In genomic region chr3:52779411-52780297, GRCh38 we compare ENCODE assay signal across 13 cellular contexts. TPM values are rescaled to one million over a fixed set of nuclear protein-coding genes. Genes with fewer than 3 reads are reported as not detected.
A peak's percentile ranks its signal among the peaks of the same experiment; 100 is the strongest.
DNase-seq lines count a peak whose midpoint lies in the region; ATAC-seq and TF ChIP-seq lines count a peak whose summit lies in the region.
"Had no signal": no experiment of that assay in that cellular context is flagged by ENCODE, and none has a peak within 500 bp of the region (broad histone marks: within the 10 kb centered on the region; RNA-seq: fewer than 3 reads in every experiment).

No MANE protein-coding gene starts in this region.

- H3K36me3 ChIP-seq in colonic mucosa: no peaks in the 10 kb centered on the region

- DNase-seq in GM10266 (ENCODE audit: extremely low spot score): peak; percentile 69
- DNase-seq in colonic mucosa: peak; percentile 11
- DNase-seq in NK-92 (lab: John Stamatoyannopoulos, UW; ENCODE audit: unreplicated experiment): no peak
- DNase-seq in HPDE6-E6E7 (ENCODE audit: extremely low spot score): no peak
- DNase-seq: DMS153, NCI-H2081, T-helper 9 cell had no signal

- ATAC-seq in GM19468 (IDR thresholded peaks at IDR 0.05; ENCODE audit: extremely low read depth, unreplicated experiment): peak; percentile 49
- ATAC-seq in HG03520 (IDR thresholded peaks at IDR 0.05; ENCODE audit: unreplicated experiment): peak; percentile 78
- no peak for ATAC-seq in GM19467 (IDR thresholded peaks at IDR 0.05; ENCODE audit: unreplicated experiment)
- no peak for ATAC-seq in GM18873 (IDR thresholded peaks at IDR 0.05; ENCODE audit: low FRiP score, unreplicated experiment)
- ATAC-seq: HCT116 had no signal

- no peak overlapping the region for H3K4me3 ChIP-seq in colonic mucosa

- H3K27me3 ChIP-seq in colonic mucosa: no peaks in the 10 kb centered on the region

- H3K9ac ChIP-seq in colonic mucosa (ENCODE audit: low read depth in 2 of 2, low read length in 2 of 2): no peak overlapping the region

- H3K27ac ChIP-seq in colonic mucosa: no peak overlapping the region

- H3K9me3 ChIP-seq in colonic mucosa: no peaks in the 10 kb centered on the region

- intact Hi-C loops in colonic mucosa (cut with DNase I): no loop called here

- TF ChIP-seq CTCF in GM10266 (IDR thresholded peaks at IDR 0.05; ENCODE audit: control insufficient read depth, insufficient read depth, low read depth, missing control alignments) (no peak), colonic mucosa (IDR thresholded peaks at IDR 0.05) (no peak)

- no peaks in the 10 kb centered on the region for H3K4me1 ChIP-seq in colonic mucosa

RNA-seq across cellular contexts. Expression of gene ITIH1, which starts 2.3 kb away (rescaled TPM):
- total RNA-seq in colonic mucosa: under 1 TPM in 1 of 2 donors, not detected in 1; 0.91 TPM
- total RNA-seq: frontal cortex had no signal

RNA-seq across cellular contexts. Expression of gene NEK4, which starts 8.9 kb away (rescaled TPM):
- total RNA-seq in colonic mucosa: 10 to 100 TPM; 21.2 to 29.1 TPM

RNA-seq across cellular contexts. Expression of gene ITIH3, which starts 14.9 kb away (rescaled TPM):
- under 1 TPM; 0.32 to 0.82 TPM for total RNA-seq in colonic mucosa
- total RNA-seq: frontal cortex had no signal

RNA-seq across cellular contexts. Expression of gene ITIH4, which starts 50.8 kb away (rescaled TPM):
- 1 to 10 TPM; 2.1 to 7.3 TPM for total RNA-seq in colonic mucosa

RNA-seq across cellular contexts. Expression of gene MUSTN1, which starts 55.2 kb away (rescaled TPM):
- 1 to 10 TPM; 1.5 to 3.2 TPM for total RNA-seq in colonic mucosa
- total RNA-seq: frontal cortex had no signal

Comparison
In these comparisons a context has a peak if more than half of its experiments do, and no peak if none do; other contexts are left out.
1. DNase-seq: peak in GM10266 (single experiment) and colonic mucosa (single experiment); none in NK-92 (single experiment) and HPDE6-E6E7 (single experiment).
2. ATAC-seq: peak in GM19468 (single experiment) and HG03520 (single experiment); none in GM19467 (single experiment) and GM18873 (single experiment).